ENCODE assay signal across 15 cellular contexts in genomic region chr15:71940004-71940588, GRCh38.
"Had no signal": no experiment of that assay in that cellular context is flagged by ENCODE, and none has a peak within 500 bp of the region (broad histone marks: within the 10 kb centered on the region; RNA-seq: fewer than 3 reads in every experiment).

No MANE protein-coding gene starts in this region.

- ATAC-seq: activated CD8-positive, alpha-beta T cell treated with anti-CD3 and anti-CD28 coated beads, Interleukin-2, amount 10 ng/mL, durations not matched to agents 7 days and 5 days; gastroesophageal sphincter; lower lobe of right lung; naive thymus-derived CD4-positive, alpha-beta T cell; right cardiac atrium had no signal

- H3K27ac ChIP-seq: ascending aorta, colonic mucosa, gastroesophageal sphincter, lower lobe of right lung, transverse colon, VCaP had no signal

- H3K36me3 ChIP-seq: colonic mucosa had no signal

- H3K4me3 ChIP-seq: ascending aorta, colonic mucosa, gastroesophageal sphincter, lower lobe of right lung, transverse colon had no signal

- DNase-seq: activated CD4-positive, alpha-beta T cell treated with anti-CD3 and anti-CD28 coated beads for 4 hours; activated CD8-positive, alpha-beta memory T cell treated with anti-CD3 and anti-CD28 coated beads, Interleukin-2, amount 50 U/mL, for 48 hours; activated CD8-positive, alpha-beta T cell treated with anti-CD3 and anti-CD28 coated beads, Interleukin-2, amount 10 ng/mL, durations not matched to agents 7 days and 5 days; colonic mucosa; kidney glomerular epithelial cell; lower lobe of right lung; naive thymus-derived CD4-positive, alpha-beta T cell; right cardiac atrium; small intestine; T1000; transverse colon had no signal

- H3K27me3 Mint-ChIP-seq: naive thymus-derived CD4-positive, alpha-beta T cell; progenitor cell of endocrine pancreas had no signal

- H3K4me3 Mint-ChIP-seq: activated CD8-positive, alpha-beta T cell treated with anti-CD3 and anti-CD28 coated beads, Interleukin-2, amount 10 ng/mL, durations not matched to agents 7 days and 5 days; naive thymus-derived CD4-positive, alpha-beta T cell had no signal

- H3K4me1 Mint-ChIP-seq: naive thymus-derived CD4-positive, alpha-beta T cell had no signal

- H3K4me1 ChIP-seq: ascending aorta, colonic mucosa, gastroesophageal sphincter, lower lobe of right lung, transverse colon had no signal

- H3K9me3 ChIP-seq: ascending aorta, colonic mucosa, gastroesophageal sphincter, lower lobe of right lung, transverse colon had no signal

- H3K27ac Mint-ChIP-seq: activated CD8-positive, alpha-beta T cell treated with anti-CD3 and anti-CD28 coated beads, Interleukin-2, amount 10 ng/mL, durations not matched to agents 7 days and 5 days; naive thymus-derived CD4-positive, alpha-beta T cell; progenitor cell of endocrine pancreas had no signal

- H3K27me3 ChIP-seq: ascending aorta, colonic mucosa, gastroesophageal sphincter, transverse colon had no signal
